In the genomic region with DNA sequence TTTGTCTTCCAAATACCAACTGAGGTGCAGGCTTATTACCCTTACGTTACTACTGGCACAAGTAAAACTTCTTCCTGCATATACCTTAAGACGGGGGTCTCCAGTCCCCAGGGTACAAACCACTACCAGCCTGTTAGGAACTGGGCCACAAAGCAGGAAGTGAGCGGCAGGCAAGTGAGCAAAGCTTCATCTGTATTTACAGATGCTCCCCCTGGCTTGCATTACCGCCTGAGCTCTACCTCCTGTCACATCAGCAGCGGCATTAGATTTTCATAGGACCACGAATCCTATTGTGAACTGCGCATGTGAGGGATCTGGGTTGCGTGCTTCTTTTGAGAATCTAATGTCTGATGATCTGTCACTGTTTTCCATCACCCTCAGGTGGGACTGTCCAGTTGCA, we compare ENCODE assay signal across 10 cellular contexts.
A peak's percentile ranks its signal among the peaks of the same experiment; 100 is the strongest.
DNase-seq lines count a peak whose midpoint lies in the region; ATAC-seq lines count a peak whose summit lies in the region.
"Had no signal": no experiment of that assay in that cellular context is flagged by ENCODE, and none has a peak within 500 bp of the region (broad histone marks: within the 10 kb centered on the region; RNA-seq: fewer than 3 reads in every experiment).

No MANE protein-coding gene starts in this region.

- no peaks in the 10 kb centered on the region for H3K9me3 ChIP-seq in CD8-positive, alpha-beta memory T cell (ENCODE audit: low read length)
- H3K9me3 ChIP-seq: breast epithelium had no signal

- no peak overlapping the region for H3K27ac ChIP-seq in CD8-positive, alpha-beta memory T cell (ENCODE audit: low read depth, low read length)

- peak in 3 of 5 donors; percentile 4 to 54 (median 40) for DNase-seq in CD8-positive, alpha-beta memory T cell
- DNase-seq in Kasumi-1 (lab: John Stamatoyannopoulos, UW) (peak; percentile 64 to 65), memory B cell (ENCODE audit: low spot score in 2 of 2) (peak in 1 of 2 donors; percentile 26), DMS79 treated with DMSO at 0.1 percent for 48 hours (lab: John Stamatoyannopoulos, UW) (no peak), iPS-NIHi7 (ENCODE audit: extremely low spot score) (no peak), AG20443 (ENCODE audit: low spot score) (no peak), NCI-H2227 (lab: John Stamatoyannopoulos, UW; ENCODE audit: unreplicated experiment) (no peak)
- DNase-seq in activated CD8-positive, alpha-beta T cell treated with anti-CD3 and anti-CD28 coated beads, Interleukin-2, amount 10 ng/mL, durations not matched to agents 7 days and 5 days, result peak; percentile 58
- DNase-seq: NCI-H2081 had no signal

- H3K36me3 Mint-ChIP-seq in CD8-positive, alpha-beta memory T cell, result peaks cover 0 to 2% (median 0%) of the 10 kb centered on the region in 3 donors
- peaks cover 4% of the 10 kb centered on the region for H3K36me3 Mint-ChIP-seq in activated CD8-positive, alpha-beta T cell treated with anti-CD3 and anti-CD28 coated beads, Interleukin-2, amount 10 ng/mL, durations not matched to agents 7 days and 5 days (ENCODE audit: low read depth)
- H3K36me3 Mint-ChIP-seq in memory B cell, result peaks cover 6% of the 10 kb centered on the region

- no peaks in the 10 kb centered on the region for H3K9me3 Mint-ChIP-seq in CD8-positive, alpha-beta memory T cell
- no peaks in the 10 kb centered on the region for H3K9me3 Mint-ChIP-seq in activated CD8-positive, alpha-beta T cell treated with anti-CD3 and anti-CD28 coated beads, Interleukin-2, amount 10 ng/mL, durations not matched to agents 7 days and 5 days (ENCODE audit: insufficient read depth)
- H3K9me3 Mint-ChIP-seq in memory B cell, result no peaks in the 10 kb centered on the region

- no peaks in the 10 kb centered on the region for H3K27me3 Mint-ChIP-seq in CD8-positive, alpha-beta memory T cell
- H3K27me3 Mint-ChIP-seq in activated CD8-positive, alpha-beta T cell treated with anti-CD3 and anti-CD28 coated beads, Interleukin-2, amount 10 ng/mL, durations not matched to agents 7 days and 5 days (ENCODE audit: low read depth), result no peaks in the 10 kb centered on the region
- no peaks in the 10 kb centered on the region for H3K27me3 Mint-ChIP-seq in memory B cell

- H3K4me3 ChIP-seq in CD8-positive, alpha-beta memory T cell (ENCODE audit: low read length), result peak overlapping the region; percentile 33
- H3K4me3 ChIP-seq: breast epithelium had no signal

- H3K27ac Mint-ChIP-seq in CD8-positive, alpha-beta memory T cell, result peak overlapping the region; percentile 30 to 89 (median 78)
- peak overlapping the region; percentile 50 for H3K27ac Mint-ChIP-seq in activated CD8-positive, alpha-beta T cell treated with anti-CD3 and anti-CD28 coated beads, Interleukin-2, amount 10 ng/mL, durations not matched to agents 7 days and 5 days
- H3K27ac Mint-ChIP-seq in memory B cell, result peak overlapping the region; percentile 77

- no peaks in the 10 kb centered on the region for H3K27me3 ChIP-seq in CD8-positive, alpha-beta memory T cell (ENCODE audit: insufficient read depth, low read length, poor library complexity, severe bottlenecking)
- H3K27me3 ChIP-seq: breast epithelium had no signal

- ATAC-seq in activated CD8-positive, alpha-beta T cell treated with anti-CD3 and anti-CD28 coated beads, Interleukin-2, amount 10 ng/mL, durations not matched to agents 7 days and 5 days, result peak; percentile 32
- ATAC-seq in memory B cell (ENCODE audit: low read depth), result peak; percentile 44

- POLR2A ChIA-PET in CD8-positive, alpha-beta memory T cell (lab: Charles Lee), result no interaction called here
- POLR2A ChIA-PET in activated CD8-positive, alpha-beta T cell treated with anti-CD3 and anti-CD28 coated beads, Interleukin-2, amount 10 ng/mL, durations not matched to agents 7 days and 5 days (lab: Charles Lee), result interaction anchor here (0.5 to 1.9 kb wide), 5 partner anchors 22 to 648 kb away, joined by 3 to 7 read pairs (median 3); no protein-coding TSS in a partner anchor

- H3K36me3 ChIP-seq in CD8-positive, alpha-beta memory T cell (ENCODE audit: insufficient read depth, low read length), result no peaks in the 10 kb centered on the region
- H3K36me3 ChIP-seq: breast epithelium had no signal

- peak overlapping the region in 6 of 7 donors; percentile 8 to 76 (median 40) for H3K4me3 Mint-ChIP-seq in CD8-positive, alpha-beta memory T cell
- peak overlapping the region; percentile 11 for H3K4me3 Mint-ChIP-seq in activated CD8-positive, alpha-beta T cell treated with anti-CD3 and anti-CD28 coated beads, Interleukin-2, amount 10 ng/mL, durations not matched to agents 7 days and 5 days
- H3K4me3 Mint-ChIP-seq in memory B cell, result peak overlapping the region; percentile 53

- H3K4me1 Mint-ChIP-seq in CD8-positive, alpha-beta memory T cell, result peaks cover 58 to 67% (median 65%) of the 10 kb centered on the region in 3 donors
- peaks cover 61% of the 10 kb centered on the region for H3K4me1 Mint-ChIP-seq in activated CD8-positive, alpha-beta T cell treated with anti-CD3 and anti-CD28 coated beads, Interleukin-2, amount 10 ng/mL, durations not matched to agents 7 days and 5 days (ENCODE audit: low read depth)
- H3K4me1 Mint-ChIP-seq in memory B cell, result peaks cover 57% of the 10 kb centered on the region

- CTCF ChIA-PET in CD8-positive, alpha-beta memory T cell (lab: Charles Lee), result interaction anchor here (1.1 to 2.2 kb wide), 7 partner anchors 8 to 48 kb away, joined by 3 to 8 read pairs (median 4); no protein-coding TSS in a partner anchor
- CTCF ChIA-PET in activated CD8-positive, alpha-beta T cell treated with anti-CD3 and anti-CD28 coated beads, Interleukin-2, amount 10 ng/mL, durations not matched to agents 7 days and 5 days (lab: Charles Lee), result interaction anchor here (0.6 to 3.3 kb wide), 18 partner anchors 10 to 491 kb away, joined by 3 to 21 read pairs (median 4); no protein-coding TSS in a partner anchor

- peaks cover 56% of the 10 kb centered on the region for H3K4me1 ChIP-seq in CD8-positive, alpha-beta memory T cell (ENCODE audit: insufficient read depth, low read length)
- H3K4me1 ChIP-seq: breast epithelium had no signal

Comparison
In these comparisons a context has a peak if more than half of its experiments do, and no peak if none do; other contexts are left out.
1. DNase-seq: peak in CD8-positive, alpha-beta memory T cell (3 of 5), Kasumi-1 (2 of 2) and activated CD8-positive, alpha-beta T cell treated with anti-CD3 and anti-CD28 coated beads, Interleukin-2, amount 10 ng/mL, durations not matched to agents 7 days and 5 days (single experiment); none in DMS79 treated with DMSO at 0.1 percent for 48 hours (single experiment), iPS-NIHi7 (single experiment), AG20443 (single experiment) and NCI-H2227 (single experiment).
2. Peak in every context shown above with its lines, with median percentiles within 50 percentile points of each other: H3K27ac Mint-ChIP-seq and H3K4me3 Mint-ChIP-seq.